Comparison of ENCODE assay signal across 1 cellular context in genomic region chr12:109850518-109850917, GRCh38. TPM values are rescaled to one million over a fixed set of nuclear protein-coding genes. Genes with fewer than 3 reads are reported as not detected.
"Had no signal": no experiment of that assay in that cellular context is flagged by ENCODE, and none has a peak within 500 bp of the region (broad histone marks: within the 10 kb centered on the region; RNA-seq: fewer than 3 reads in every experiment).

No MANE protein-coding gene starts in this region.

RNA-seq across cellular contexts. Expression of gene TRPV4, which starts 17.3 kb away (rescaled TPM):
- total RNA-seq: T-cell had no signal
